ENCODE assay signal across 10 cellular contexts in genomic region chr2:65357959-65358294, GRCh38.
DNase-seq lines count a peak whose midpoint lies in the region; ATAC-seq and TF ChIP-seq lines count a peak whose summit lies in the region.
"Had no signal": no experiment of that assay in that cellular context is flagged by ENCODE, and none has a peak within 500 bp of the region (broad histone marks: within the 10 kb centered on the region; RNA-seq: fewer than 3 reads in every experiment).

No MANE protein-coding gene starts in this region.

- H3K4me1 Mint-ChIP-seq in HFFc6 (ENCODE audit: low read depth) = peaks cover 74% of the 10 kb centered on the region
- H3K4me1 Mint-ChIP-seq in nephron = peaks cover 48% of the 10 kb centered on the region
- peaks cover 16% of the 10 kb centered on the region for H3K4me1 Mint-ChIP-seq in Calu3 (ENCODE audit: low read depth, unreplicated experiment)
- H3K4me1 Mint-ChIP-seq: activated B cell treated with CpG ODN at 0.5 μM for 24 hours had no signal

- peak overlapping the region; percentile 90 for H3K27ac Mint-ChIP-seq in HFFc6
- H3K27ac Mint-ChIP-seq in nephron = peak overlapping the region; percentile 7 to 35 (median 19)
- H3K27ac Mint-ChIP-seq in Calu3 (ENCODE audit: unreplicated experiment) = no peak overlapping the region
- H3K27ac Mint-ChIP-seq: activated B cell treated with CpG ODN at 0.5 μM for 24 hours had no signal

- H3K9me3 Mint-ChIP-seq in HFFc6 (no peaks in the 10 kb centered on the region), nephron (no peaks in the 10 kb centered on the region), Calu3 (ENCODE audit: low read depth, unreplicated experiment) (no peaks in the 10 kb centered on the region)
- H3K9me3 Mint-ChIP-seq: activated B cell treated with CpG ODN at 0.5 μM for 24 hours had no signal

- ATAC-seq in GM19025 (IDR thresholded peaks at IDR 0.05; ENCODE audit: low read depth, unreplicated experiment) (peak; percentile 84), HG03565 (IDR thresholded peaks at IDR 0.05; ENCODE audit: unreplicated experiment) (peak; percentile 81), GM19324 (IDR thresholded peaks at IDR 0.05; ENCODE audit: low FRiP score, unreplicated experiment) (no peak)
- ATAC-seq: left colon had no signal

- H3K4me3 Mint-ChIP-seq in HFFc6 = peak overlapping the region; percentile 69
- no peak overlapping the region for H3K4me3 Mint-ChIP-seq in nephron
- H3K4me3 Mint-ChIP-seq in Calu3 (ENCODE audit: low read depth, unreplicated experiment) = no peak overlapping the region
- H3K4me3 Mint-ChIP-seq: activated B cell treated with CpG ODN at 0.5 μM for 24 hours had no signal

- intact Hi-C loops in Calu3 (cut with micrococcal nuclease; ENCODE audit: unreplicated experiment) = no loop called here

- no peaks in the 10 kb centered on the region for H3K36me3 Mint-ChIP-seq in HFFc6 (ENCODE audit: low read depth)
- no peaks in the 10 kb centered on the region for H3K36me3 Mint-ChIP-seq in nephron (ENCODE audit: low read depth)
- peaks cover 5% of the 10 kb centered on the region for H3K36me3 Mint-ChIP-seq in Calu3 (ENCODE audit: insufficient read depth, unreplicated experiment)

- TF ChIP-seq CTCF in HFFc6 (IDR thresholded peaks at IDR 0.05) (no peak), nephron (IDR thresholded peaks at IDR 0.05; ENCODE audit: unreplicated experiment in 3 of 3) (no peak), Calu3 (IDR thresholded peaks at IDR 0.05; ENCODE audit: unreplicated experiment) (no peak)

- no TSS peak for BruUV-seq in Calu3 (replicated peaks; lab: Mats Ljungman, UMichigan)

- H3K27me3 Mint-ChIP-seq in HFFc6 (ENCODE audit: insufficient read depth) (no peaks in the 10 kb centered on the region), nephron (ENCODE audit: low read depth) (peaks cover 5% of the 10 kb centered on the region), Calu3 (ENCODE audit: unreplicated experiment) (no peaks in the 10 kb centered on the region)

- CTCF ChIA-PET in Calu3 (lab: Charles Lee) = no interaction called here

- DNase-seq in HFFc6 (no peak), Calu3 (no peak), HPDE6-E6E7 (ENCODE audit: extremely low spot score) (no peak)
- DNase-seq: activated B cell treated with CpG ODN at 0.5 μM for 24 hours, left colon, NCI-H1436 treated with DMSO at 0.1 percent for 48 hours had no signal
